ENCODE assay signal across 28 cellular contexts in the genomic region with DNA sequence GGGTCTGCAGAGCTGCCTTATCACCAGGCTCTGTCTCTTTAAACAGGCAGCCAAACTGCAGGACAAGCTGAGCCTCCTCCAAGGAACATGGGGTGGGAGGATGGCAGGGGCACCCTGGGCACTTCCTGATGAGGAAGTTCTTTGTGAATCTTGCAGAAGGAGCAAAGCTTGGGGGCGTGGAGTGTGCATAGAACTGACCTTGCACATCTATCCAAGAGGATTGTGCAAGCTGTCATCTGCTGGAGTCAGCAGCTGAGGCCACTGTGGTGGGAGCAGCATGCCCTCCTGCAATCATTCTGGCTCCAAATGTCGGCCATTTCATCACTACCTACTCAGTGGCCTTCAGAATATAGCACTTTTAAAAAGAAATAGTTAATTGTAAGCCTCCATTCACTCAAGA.
DNase-seq lines count a peak whose midpoint lies in the region; ATAC-seq, FAIRE-seq and TF ChIP-seq lines count a peak whose summit lies in the region.
"Had no signal": no experiment of that assay in that cellular context is flagged by ENCODE, and none has a peak within 500 bp of the region (broad histone marks: within the 10 kb centered on the region; RNA-seq: fewer than 3 reads in every experiment).

No MANE protein-coding gene starts in this region.

- H3K18ac ChIP-seq in H1 (ENCODE audit: extremely low read depth, low read length): no peak overlapping the region

- H3K9me2 ChIP-seq in PC-9 (ENCODE audit: insufficient read depth): no peaks in the 10 kb centered on the region

- ATAC-seq in Right ventricle myocardium inferior (peak; percentile 39), left lung (peak; percentile 23), HG02610 (IDR thresholded peaks at IDR 0.05; ENCODE audit: unreplicated experiment) (no peak)
- ATAC-seq: HCT116, Panc1 had no signal

- H3K36me3 ChIP-seq in left ventricle myocardium inferior (no peaks in the 10 kb centered on the region), H1 (ENCODE audit: control insufficient read depth in 2 of 4, insufficient read depth in 4 of 4, low read length in 3 of 4) (no peaks in the 10 kb centered on the region), left lung (no peaks in the 10 kb centered on the region), testis (ENCODE audit: low read depth, missing control alignments) (no peaks in the 10 kb centered on the region), PC-9 (ENCODE audit: low read depth) (no peaks in the 10 kb centered on the region), thyroid gland (no peaks in the 10 kb centered on the region)

- intact Hi-C loops in Right ventricle myocardium inferior (cut with DNase I): no loop called here
- intact Hi-C loops in left ventricle myocardium inferior (cut with micrococcal nuclease): no loop called here
- intact Hi-C loops in left lung (cut with DNase I): no loop called here
- intact Hi-C loops in testis (cut with DNase I; ENCODE audit: low total_unique reads): no loop called here
- intact Hi-C loops in PC-9 (cut with micrococcal nuclease; ENCODE audit: unreplicated experiment): no loop called here
- intact Hi-C loops in thyroid gland (cut with DNase I): no loop called here

- peaks cover 83% of the 10 kb centered on the region for H3K27me3 ChIP-seq in left ventricle myocardium inferior (ENCODE audit: low read depth)
- H3K27me3 ChIP-seq in H1 (replicated peaks in 1 of 4; ENCODE audit: control insufficient read depth in 3 of 4, extremely low read depth in 1 of 4, insufficient read depth in 3 of 4, low read length in 3 of 4): no peaks in the 10 kb centered on the region
- peaks cover 0 to 9% of the 10 kb centered on the region in 2 donors for H3K27me3 ChIP-seq in left lung
- H3K27me3 ChIP-seq in testis: no peaks in the 10 kb centered on the region
- no peaks in the 10 kb centered on the region for H3K27me3 ChIP-seq in PC-9 (ENCODE audit: insufficient read depth, low read depth)
- no peaks in the 10 kb centered on the region for H3K27me3 ChIP-seq in thyroid gland

- H3F3A ChIP-seq in PC-9 (ENCODE audit: insufficient read depth, low read depth): no peaks in the 10 kb centered on the region

- H2BK20ac ChIP-seq in H1 (ENCODE audit: low read length): no peak overlapping the region

- H3K27ac ChIP-seq in left ventricle myocardium inferior (replicated peaks) (no peak overlapping the region), H1 (ENCODE audit: low read depth, low read length) (no peak overlapping the region), left lung (no peak overlapping the region), testis (no peak overlapping the region), PC-9 (no peak overlapping the region), thyroid gland (no peak overlapping the region)
- H3K27ac ChIP-seq: 22Rv1, GM23248 had no signal

- no peak overlapping the region for H2BK120ac ChIP-seq in H1 (replicated peaks; ENCODE audit: low read depth, low read length)

- no TSS peak for BruUV-seq in PC-9 (replicated peaks; lab: Mats Ljungman, UMichigan)

- H4K8ac ChIP-seq in H1 (ENCODE audit: extremely low read depth, insufficient read depth, low read length): no peak overlapping the region

- no peak overlapping the region for H2BK12ac ChIP-seq in H1 (ENCODE audit: low read depth, low read length)

- TF ChIP-seq CTCF in left ventricle myocardium inferior (IDR thresholded peaks at IDR 0.05; ENCODE audit: borderline replicate concordance) (no peak), H1 (IDR thresholded peaks at IDR 0.05; ENCODE audit: control extremely low read depth in 1 of 3, insufficient read depth in 1 of 3, low read depth in 1 of 3, low read length in 3 of 3) (no peak), left lung (IDR thresholded peaks at IDR 0.05) (no peak), testis (IDR thresholded peaks at IDR 0.05) (no peak), PC-9 (conservative IDR thresholded peaks at IDR 0.05) (no peak), thyroid gland (IDR thresholded peaks at IDR 0.05) (no peak)

- no peak overlapping the region for H3K4ac ChIP-seq in H1 (replicated peaks; ENCODE audit: insufficient read length, low read depth, low read length)

- H3K23ac ChIP-seq in H1 (ENCODE audit: insufficient read length): no peak overlapping the region

- CTCF ChIA-PET in H1 (lab: Charles Lee; ENCODE audit: partially characterized antibody) (interaction anchor here (1.0 to 1.2 kb wide), 2 partner anchors 9 to 645 kb away, joined by 3 to 4 read pairs; no protein-coding TSS in a partner anchor), PC-9 (lab: Charles Lee) (no interaction called here)

- H3K79me1 ChIP-seq in H1 (ENCODE audit: low read depth, low read length): no peaks in the 10 kb centered on the region

- no peak overlapping the region for H2AFZ ChIP-seq in H1 (ENCODE audit: low read length)
- no peak overlapping the region for H2AFZ ChIP-seq in PC-9
- H2AFZ ChIP-seq: GM23248 had no signal

- H3K4me2 ChIP-seq in H1 (ENCODE audit: insufficient read depth in 1 of 2, low read depth in 2 of 2, low read length in 2 of 2): no peak overlapping the region
- no peak overlapping the region for H3K4me2 ChIP-seq in PC-9

- H4K5ac ChIP-seq in H1 (ENCODE audit: insufficient read length, low read depth, low read length): no peak overlapping the region

- H3K4me3 ChIP-seq in left ventricle myocardium inferior: no peak overlapping the region
- H3K4me3 ChIP-seq in H1 (ENCODE audit: extremely low read depth in 1 of 4, insufficient read depth in 2 of 4, low read depth in 3 of 4, low read length in 4 of 4): no peak overlapping the region
- H3K4me3 ChIP-seq in left lung: no peak overlapping the region
- no peak overlapping the region for H3K4me3 ChIP-seq in testis
- no peak overlapping the region for H3K4me3 ChIP-seq in PC-9
- H3K4me3 ChIP-seq in thyroid gland (replicated peaks in 1 of 3): no peak overlapping the region
- H3K4me3 ChIP-seq: GM23248 had no signal

- TF ChIP-seq POLR2A in H1 (IDR thresholded peaks at IDR 0.05; ENCODE audit: control extremely low read depth in 1 of 2, low read depth in 2 of 2, low read length in 2 of 2) (no peak), testis (IDR thresholded peaks at IDR 0.05) (no peak), thyroid gland (IDR thresholded peaks at IDR 0.05) (no peak)

- POLR2A ChIA-PET in H1 (lab: Charles Lee; ENCODE audit: partially characterized antibody) (no interaction called here), PC-9 (lab: Charles Lee; ENCODE audit: unreplicated experiment) (no interaction called here)

- no peak for TF ChIP-seq RAD21 in H1 (IDR thresholded peaks at IDR 0.05 in 1 of 2, conservative IDR thresholded peaks at IDR 0.05 in 1 of 2; ENCODE audit: low read depth in 2 of 2, low read length in 2 of 2)

- no peak overlapping the region for H3K56ac ChIP-seq in H1 (replicated peaks; ENCODE audit: insufficient read length, low read depth, low read length)

- peak overlapping the region; percentile 38 for H4K91ac ChIP-seq in H1 (replicated peaks; ENCODE audit: insufficient read length, low read length)

- H3K23me2 ChIP-seq in H1 (ENCODE audit: low read depth, low read length): no peaks in the 10 kb centered on the region

- no peak overlapping the region for H3K9ac ChIP-seq in H1 (replicated peaks in 1 of 4; ENCODE audit: extremely low read depth in 1 of 4, low read depth in 3 of 4, low read length in 3 of 4)
- H3K9ac ChIP-seq: GM23248 had no signal

- no peak overlapping the region for H2BK5ac ChIP-seq in H1 (ENCODE audit: low read depth, low read length)

- 92% methylated on average over 2 of the region's 2 CpGs; no CpG with 5 or more reads in 1 of the 2 experiments for WGBS in H1 (ENCODE audit: extremely low coverage in 1 of 2, insufficient coverage in 1 of 2, insufficient read length in 1 of 2, insufficient replicate concordance in 2 of 2, low coverage in 1 of 2, low lambda C conversion rate in 2 of 2, missing lambda C conversion rate in 1 of 2), 2 experiments
- WGBS in testis, 2 donors: 22 to 48% methylated on average over 2 of the region's 2 CpGs
- WGBS in thyroid gland, 2 donors: 53 to 75% methylated on average over 2 of the region's 2 CpGs

- H3K9me3 ChIP-seq in left ventricle myocardium inferior (replicated peaks): no peaks in the 10 kb centered on the region
- peaks cover 7 to 13% of the 10 kb centered on the region in 2 experiments; a peak in 3 of 4 replicates for H3K9me3 ChIP-seq in H1 (ENCODE audit: insufficient read depth in 2 of 2, low read depth in 1 of 2, low read length in 1 of 2)
- no peaks in the 10 kb centered on the region for H3K9me3 ChIP-seq in left lung
- no peaks in the 10 kb centered on the region for H3K9me3 ChIP-seq in testis
- no peaks in the 10 kb centered on the region for H3K9me3 ChIP-seq in PC-9 (ENCODE audit: insufficient read depth, low read depth)
- no peaks in the 10 kb centered on the region for H3K9me3 ChIP-seq in thyroid gland

- DNase-seq in Right ventricle myocardium inferior (ENCODE audit: missing footprints): no peak
- no peak for DNase-seq in left ventricle myocardium inferior
- DNase-seq in H1 (ENCODE audit: low read depth in 1 of 2, low spot score in 2 of 2): peak in 1 of 2 experiments; percentile 3
- DNase-seq in left lung: no peak
- peak; percentile 40 for DNase-seq in testis
- DNase-seq in PC-9: no peak
- no peak for DNase-seq in thyroid gland
- DNase-seq: ACHN; C1 segment of cervical spinal cord; Calu3; CD8-positive, alpha-beta memory T cell; DMS153; GM23248; KBM-7; MM.1S; NCI-H1092 treated with DMSO at 0.1 percent for 48 hours; NCI-H146; NCI-H2029; NCI-H2171; NCI-H345; NCI-H524; NCI-H774; NK-92 treated with Interleukin-12 subunit alpha and Interleukin-12 subunit beta, amount 100 ng/mL, for 24 hours had no signal

- H2BK15ac ChIP-seq in H1 (ENCODE audit: low read length): no peak overlapping the region

- no peaks in the 10 kb centered on the region for H3K79me2 ChIP-seq in H1 (ENCODE audit: control insufficient read depth in 1 of 2, insufficient read depth in 2 of 2, low read length in 2 of 2)
- no peaks in the 10 kb centered on the region for H3K79me2 ChIP-seq in PC-9 (ENCODE audit: low read depth)

- H4K20me1 ChIP-seq in H1 (replicated peaks in 1 of 2; ENCODE audit: control insufficient read depth in 1 of 2, insufficient read depth in 2 of 2, low read length in 2 of 2): no peaks in the 10 kb centered on the region
- H4K20me1 ChIP-seq in PC-9 (ENCODE audit: insufficient read depth): no peaks in the 10 kb centered on the region

- TF ChIP-seq EP300 in H1 (IDR thresholded peaks at IDR 0.05; ENCODE audit: borderline replicate concordance in 1 of 2, low read depth in 2 of 2, low read length in 2 of 2): no peak

- H2AK5ac ChIP-seq in H1 (ENCODE audit: low read depth, low read length): no peak overlapping the region

- H3K14ac ChIP-seq in H1 (ENCODE audit: insufficient read length): no peak overlapping the region

- no peak for FAIRE-seq in H1 (lab: Jason Lieb, UNC)
- FAIRE-seq: GM12891 had no signal

- H3K4me1 ChIP-seq in left ventricle myocardium inferior: no peaks in the 10 kb centered on the region
- no peaks in the 10 kb centered on the region for H3K4me1 ChIP-seq in H1 (replicated peaks in 1 of 4; ENCODE audit: control insufficient read depth in 3 of 4, insufficient read depth in 4 of 4, low read length in 3 of 4)
- H3K4me1 ChIP-seq in left lung: no peaks in the 10 kb centered on the region
- H3K4me1 ChIP-seq in testis: peaks cover 17% of the 10 kb centered on the region
- no peaks in the 10 kb centered on the region for H3K4me1 ChIP-seq in PC-9 (replicated peaks; ENCODE audit: insufficient read depth)
- no peaks in the 10 kb centered on the region for H3K4me1 ChIP-seq in thyroid gland

TF ChIP-seq in H1, 55 proteins besides CTCF, POLR2A, EP300 and RAD21 (continues in another document):
- TF ChIP-seq CHD1 (IDR thresholded peaks at IDR 0.05; ENCODE audit: low read depth, low read length): no peak
